In the genomic region with DNA sequence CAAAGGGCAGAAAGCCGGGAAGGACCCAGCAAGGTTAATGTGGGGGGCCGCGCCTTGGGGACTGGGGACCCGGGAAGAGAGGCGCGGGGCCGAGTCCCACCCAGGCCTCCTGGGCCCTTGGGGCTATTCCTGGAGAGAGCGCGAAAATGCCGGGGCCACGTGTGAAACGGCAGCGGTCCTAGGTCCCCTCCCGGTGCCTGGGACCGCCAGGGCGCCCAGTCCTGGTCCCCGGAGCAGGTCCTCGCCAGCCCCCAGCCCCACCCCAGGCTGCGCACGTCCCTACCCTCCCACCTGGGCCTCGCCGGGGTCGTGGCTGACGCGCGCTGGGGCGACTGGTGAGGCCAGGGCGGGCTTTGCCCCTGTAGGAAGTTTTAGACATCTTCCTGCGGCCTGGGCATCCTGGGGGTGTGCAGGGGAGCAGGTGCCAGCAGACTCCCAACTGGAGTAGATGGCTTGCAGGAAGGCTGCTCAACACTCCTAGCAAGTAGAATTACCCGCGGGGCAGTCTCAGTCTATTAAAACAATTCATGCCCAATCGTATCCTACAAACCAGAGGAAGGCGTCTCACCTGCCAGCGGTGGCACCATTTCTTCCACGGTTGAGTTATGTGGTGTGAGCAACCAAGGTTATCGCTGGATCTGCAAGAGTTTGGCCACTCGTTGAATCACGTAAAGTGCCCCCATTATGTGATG, we compare ENCODE assay signal across 1 cellular context.
TF ChIP-seq lines count a peak whose summit lies in the region.

No MANE protein-coding gene starts in this region.

TF ChIP-seq in K562, 482 proteins besides CTCF, POLR2A, EP300 and RAD21 (continued from another document):
- TF ChIP-seq, protein P1, sequence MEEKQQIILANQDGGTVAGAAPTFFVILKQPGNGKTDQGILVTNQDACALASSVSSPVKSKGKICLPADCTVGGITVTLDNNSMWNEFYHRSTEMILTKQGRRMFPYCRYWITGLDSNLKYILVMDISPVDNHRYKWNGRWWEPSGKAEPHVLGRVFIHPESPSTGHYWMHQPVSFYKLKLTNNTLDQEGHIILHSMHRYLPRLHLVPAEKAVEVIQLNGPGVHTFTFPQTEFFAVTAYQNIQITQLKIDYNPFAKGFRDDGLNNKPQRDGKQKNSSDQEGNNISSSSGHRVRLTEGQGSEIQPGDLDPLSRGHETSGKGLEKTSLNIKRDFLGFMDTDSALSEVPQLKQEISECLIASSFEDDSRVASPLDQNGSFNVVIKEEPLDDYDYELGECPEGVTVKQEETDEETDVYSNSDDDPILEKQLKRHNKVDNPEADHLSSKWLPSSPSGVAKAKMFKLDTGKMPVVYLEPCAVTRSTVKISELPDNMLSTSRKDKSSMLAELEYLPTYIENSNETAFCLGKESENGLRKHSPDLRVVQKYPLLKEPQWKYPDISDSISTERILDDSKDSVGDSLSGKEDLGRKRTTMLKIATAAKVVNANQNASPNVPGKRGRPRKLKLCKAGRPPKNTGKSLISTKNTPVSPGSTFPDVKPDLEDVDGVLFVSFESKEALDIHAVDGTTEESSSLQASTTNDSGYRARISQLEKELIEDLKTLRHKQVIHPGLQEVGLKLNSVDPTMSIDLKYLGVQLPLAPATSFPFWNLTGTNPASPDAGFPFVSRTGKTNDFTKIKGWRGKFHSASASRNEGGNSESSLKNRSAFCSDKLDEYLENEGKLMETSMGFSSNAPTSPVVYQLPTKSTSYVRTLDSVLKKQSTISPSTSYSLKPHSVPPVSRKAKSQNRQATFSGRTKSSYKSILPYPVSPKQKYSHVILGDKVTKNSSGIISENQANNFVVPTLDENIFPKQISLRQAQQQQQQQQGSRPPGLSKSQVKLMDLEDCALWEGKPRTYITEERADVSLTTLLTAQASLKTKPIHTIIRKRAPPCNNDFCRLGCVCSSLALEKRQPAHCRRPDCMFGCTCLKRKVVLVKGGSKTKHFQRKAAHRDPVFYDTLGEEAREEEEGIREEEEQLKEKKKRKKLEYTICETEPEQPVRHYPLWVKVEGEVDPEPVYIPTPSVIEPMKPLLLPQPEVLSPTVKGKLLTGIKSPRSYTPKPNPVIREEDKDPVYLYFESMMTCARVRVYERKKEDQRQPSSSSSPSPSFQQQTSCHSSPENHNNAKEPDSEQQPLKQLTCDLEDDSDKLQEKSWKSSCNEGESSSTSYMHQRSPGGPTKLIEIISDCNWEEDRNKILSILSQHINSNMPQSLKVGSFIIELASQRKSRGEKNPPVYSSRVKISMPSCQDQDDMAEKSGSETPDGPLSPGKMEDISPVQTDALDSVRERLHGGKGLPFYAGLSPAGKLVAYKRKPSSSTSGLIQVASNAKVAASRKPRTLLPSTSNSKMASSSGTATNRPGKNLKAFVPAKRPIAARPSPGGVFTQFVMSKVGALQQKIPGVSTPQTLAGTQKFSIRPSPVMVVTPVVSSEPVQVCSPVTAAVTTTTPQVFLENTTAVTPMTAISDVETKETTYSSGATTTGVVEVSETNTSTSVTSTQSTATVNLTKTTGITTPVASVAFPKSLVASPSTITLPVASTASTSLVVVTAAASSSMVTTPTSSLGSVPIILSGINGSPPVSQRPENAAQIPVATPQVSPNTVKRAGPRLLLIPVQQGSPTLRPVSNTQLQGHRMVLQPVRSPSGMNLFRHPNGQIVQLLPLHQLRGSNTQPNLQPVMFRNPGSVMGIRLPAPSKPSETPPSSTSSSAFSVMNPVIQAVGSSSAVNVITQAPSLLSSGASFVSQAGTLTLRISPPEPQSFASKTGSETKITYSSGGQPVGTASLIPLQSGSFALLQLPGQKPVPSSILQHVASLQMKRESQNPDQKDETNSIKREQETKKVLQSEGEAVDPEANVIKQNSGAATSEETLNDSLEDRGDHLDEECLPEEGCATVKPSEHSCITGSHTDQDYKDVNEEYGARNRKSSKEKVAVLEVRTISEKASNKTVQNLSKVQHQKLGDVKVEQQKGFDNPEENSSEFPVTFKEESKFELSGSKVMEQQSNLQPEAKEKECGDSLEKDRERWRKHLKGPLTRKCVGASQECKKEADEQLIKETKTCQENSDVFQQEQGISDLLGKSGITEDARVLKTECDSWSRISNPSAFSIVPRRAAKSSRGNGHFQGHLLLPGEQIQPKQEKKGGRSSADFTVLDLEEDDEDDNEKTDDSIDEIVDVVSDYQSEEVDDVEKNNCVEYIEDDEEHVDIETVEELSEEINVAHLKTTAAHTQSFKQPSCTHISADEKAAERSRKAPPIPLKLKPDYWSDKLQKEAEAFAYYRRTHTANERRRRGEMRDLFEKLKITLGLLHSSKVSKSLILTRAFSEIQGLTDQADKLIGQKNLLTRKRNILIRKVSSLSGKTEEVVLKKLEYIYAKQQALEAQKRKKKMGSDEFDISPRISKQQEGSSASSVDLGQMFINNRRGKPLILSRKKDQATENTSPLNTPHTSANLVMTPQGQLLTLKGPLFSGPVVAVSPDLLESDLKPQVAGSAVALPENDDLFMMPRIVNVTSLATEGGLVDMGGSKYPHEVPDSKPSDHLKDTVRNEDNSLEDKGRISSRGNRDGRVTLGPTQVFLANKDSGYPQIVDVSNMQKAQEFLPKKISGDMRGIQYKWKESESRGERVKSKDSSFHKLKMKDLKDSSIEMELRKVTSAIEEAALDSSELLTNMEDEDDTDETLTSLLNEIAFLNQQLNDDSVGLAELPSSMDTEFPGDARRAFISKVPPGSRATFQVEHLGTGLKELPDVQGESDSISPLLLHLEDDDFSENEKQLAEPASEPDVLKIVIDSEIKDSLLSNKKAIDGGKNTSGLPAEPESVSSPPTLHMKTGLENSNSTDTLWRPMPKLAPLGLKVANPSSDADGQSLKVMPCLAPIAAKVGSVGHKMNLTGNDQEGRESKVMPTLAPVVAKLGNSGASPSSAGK (IDR thresholded peaks at IDR 0.05) = peak; percentile 54; the same call in 1 of the 2 replicates
